Comparison of ENCODE assay signal across 1 cellular context in genomic region chrX:48961585-48962091, GRCh38.
TF ChIP-seq lines count a peak whose summit lies in the region.

No MANE protein-coding gene starts in this region.

TF ChIP-seq in IMR-90, 13 proteins besides CTCF, POLR2A, EP300 and RAD21:
- no peak for TF ChIP-seq MAFK (IDR thresholded peaks at IDR 0.05; ENCODE audit: low read depth, low read length)
- TF ChIP-seq CEBPB (IDR thresholded peaks at IDR 0.05; ENCODE audit: low read depth, low read length), result no peak
- no peak for TF ChIP-seq MAZ (IDR thresholded peaks at IDR 0.05; ENCODE audit: borderline replicate concordance, low read depth, low read length)
- TF ChIP-seq USF2 (IDR thresholded peaks at IDR 0.05; ENCODE audit: low read depth, low read length), result no peak
- TF ChIP-seq NFE2L2 (IDR thresholded peaks at IDR 0.05; ENCODE audit: low read depth, low read length), result no peak
- no peak for TF ChIP-seq RCOR1 (IDR thresholded peaks at IDR 0.05; ENCODE audit: insufficient replicate concordance, low read length)
- no peak for TF ChIP-seq FOS (IDR thresholded peaks at IDR 0.05; ENCODE audit: low read depth, low read length)
- no peak for TF ChIP-seq CHD1 (IDR thresholded peaks at IDR 0.05; ENCODE audit: low read depth, low read length)
- no peak for TF ChIP-seq BHLHE40 (IDR thresholded peaks at IDR 0.05; ENCODE audit: low read depth, low read length)
- no peak for TF ChIP-seq RFX5 (IDR thresholded peaks at IDR 0.05; ENCODE audit: low read depth, low read length)
- no peak for TF ChIP-seq SMC3 (IDR thresholded peaks at IDR 0.05; ENCODE audit: low read depth, low read length)
- no peak for TF ChIP-seq ELK1 (IDR thresholded peaks at IDR 0.05; ENCODE audit: borderline replicate concordance, low read depth, low read length)
- no peak for TF ChIP-seq MXI1 (IDR thresholded peaks at IDR 0.05; ENCODE audit: borderline replicate concordance, low read depth, low read length)
